In genomic region chr19:378706-379105, GRCh38 we compare ENCODE assay signal across 23 cellular contexts. TPM values are rescaled to one million over a fixed set of nuclear protein-coding genes. Genes with fewer than 3 reads are reported as not detected.
"Had no signal": no experiment of that assay in that cellular context is flagged by ENCODE, and none has a peak within 500 bp of the region (broad histone marks: within the 10 kb centered on the region; RNA-seq: fewer than 3 reads in every experiment).

No MANE protein-coding gene starts in this region.

- H3K27ac ChIP-seq: heart left ventricle, ovary, tibial artery, upper lobe of left lung, vagina had no signal

- H3K27ac Mint-ChIP-seq: naive thymus-derived CD4-positive, alpha-beta T cell; progenitor cell of endocrine pancreas; stimulated activated memory B cell treated with anti-CD40 and anti-IgM and Interleukin-4, amounts not matched to agents 10 μg/mL and 1 μg/mL and 100 μg/mL, for 72 hours; stimulated activated naive CD8-positive, alpha-beta T cell treated with anti-CD3 and anti-CD28 coated beads, Interleukin-15, Interleukin-2, amounts not matched to agents 100 ng/mL and 50 ng/mL, for 24 hours had no signal

- H3K4me3 Mint-ChIP-seq: naive thymus-derived CD4-positive, alpha-beta T cell; stimulated activated memory B cell treated with anti-CD40 and anti-IgM and Interleukin-4, amounts not matched to agents 10 μg/mL and 1 μg/mL and 100 μg/mL, for 72 hours; stimulated activated naive CD8-positive, alpha-beta T cell treated with anti-CD3 and anti-CD28 coated beads, Interleukin-15, Interleukin-2, amounts not matched to agents 100 ng/mL and 50 ng/mL, for 24 hours had no signal

- H3K9me3 Mint-ChIP-seq: stimulated activated naive CD8-positive, alpha-beta T cell treated with anti-CD3 and anti-CD28 coated beads, Interleukin-15, Interleukin-2, amounts not matched to agents 100 ng/mL and 50 ng/mL, for 24 hours had no signal

- H3K4me1 ChIP-seq: tibial artery, upper lobe of left lung had no signal

- H3K27me3 ChIP-seq: ovary, upper lobe of left lung had no signal

- H3K36me3 Mint-ChIP-seq: stimulated activated memory B cell treated with anti-CD40 and anti-IgM and Interleukin-4, amounts not matched to agents 10 μg/mL and 1 μg/mL and 100 μg/mL, for 72 hours had no signal

- H3K9me3 ChIP-seq: heart left ventricle, ovary, tibial artery, upper lobe of left lung, vagina had no signal

- H3K36me3 ChIP-seq: heart left ventricle, ovary, tibial artery, upper lobe of left lung, vagina had no signal

- FAIRE-seq: colon, endothelial cell of umbilical vein had no signal

- H3K4me3 ChIP-seq: heart left ventricle, ovary, tibial artery, upper lobe of left lung, vagina had no signal

- ATAC-seq: left colon; naive thymus-derived CD4-positive, alpha-beta T cell; right cardiac atrium; stimulated activated memory B cell treated with anti-CD40 and anti-IgM and Interleukin-4, amounts not matched to agents 10 μg/mL and 1 μg/mL and 100 μg/mL, for 72 hours had no signal

- DNase-seq: dermis blood vessel endothelial cell; erythroblast; foreskin melanocyte; hippocampal formation; left colon; mammary epithelial cell; naive thymus-derived CD4-positive, alpha-beta T cell; ovary; right cardiac atrium; stimulated activated CD4-positive, alpha-beta T cell treated with anti-CD3 and anti-CD28 coated beads, Interleukin-15, amount 100 ng/mL, for 24 hours; stimulated activated CD4-positive, alpha-beta T cell treated with anti-CD3 and anti-CD28 coated beads, Interleukin-1b, Interleukin-23, amount 100 ng/mL, for 48 hours; stimulated activated CD4-positive, alpha-beta T cell treated with anti-CD3 and anti-CD28 coated beads, Interleukin-4, amount 100 ng/mL, for 24 hours; tibial artery; upper lobe of left lung had no signal

RNA-seq across cellular contexts. Expression of gene C2CD4C, which starts 30.2 kb away (rescaled TPM):
- total RNA-seq: kidney epithelial cell; mononuclear cell; naive thymus-derived CD4-positive, alpha-beta T cell had no signal
- polyA plus RNA-seq: naive thymus-derived CD4-positive, alpha-beta T cell had no signal
